16 cellular contexts compared by ENCODE assay signal in genomic region chr2:66427219-66427768, GRCh38. TPM values are rescaled to one million over a fixed set of nuclear protein-coding genes. Genes with fewer than 3 reads are reported as not detected.
DNase-seq lines count a peak whose midpoint lies in the region; ATAC-seq and TF ChIP-seq lines count a peak whose summit lies in the region.
"Had no signal": no experiment of that assay in that cellular context is flagged by ENCODE, and none has a peak within 500 bp of the region (broad histone marks: within the 10 kb centered on the region; RNA-seq: fewer than 3 reads in every experiment).

No MANE protein-coding gene starts in this region.

- H3K27me3 ChIP-seq in fibroblast of lung (ENCODE audit: control insufficient read depth, insufficient read depth, low read length) (no peaks in the 10 kb centered on the region), neural progenitor cell (peaks cover 77% of the 10 kb centered on the region)

- no peak overlapping the region for H2AFZ ChIP-seq in fibroblast of lung (ENCODE audit: low read length)
- H2AFZ ChIP-seq in neural progenitor cell (replicated peaks), result no peak overlapping the region
- H2AFZ ChIP-seq: PC-9 had no signal

- no peaks in the 10 kb centered on the region for H3K36me3 ChIP-seq in ES-I3 (ENCODE audit: insufficient read depth, low read length)
- no peaks in the 10 kb centered on the region for H3K36me3 ChIP-seq in fibroblast of lung (ENCODE audit: control insufficient read depth, insufficient read depth, low read length)
- H3K36me3 ChIP-seq in neural progenitor cell, result no peaks in the 10 kb centered on the region
- H3K36me3 ChIP-seq: upper lobe of left lung had no signal

- peaks cover 46% of the 10 kb centered on the region for H3F3A ChIP-seq in neural progenitor cell (ENCODE audit: low read depth)

- no peaks in the 10 kb centered on the region for H3K36me3 Mint-ChIP-seq in neural progenitor cell
- no peaks in the 10 kb centered on the region for H3K36me3 Mint-ChIP-seq in activated CD8-positive, alpha-beta T cell treated with anti-CD3 and anti-CD28 coated beads, Interleukin-2, amount 10 ng/mL, durations not matched to agents 7 days and 5 days (ENCODE audit: low read depth)
- H3K36me3 Mint-ChIP-seq: naive thymus-derived CD4-positive, alpha-beta T cell had no signal

- H3K4me1 ChIP-seq in ES-I3 (ENCODE audit: insufficient read depth, low read length), result no peaks in the 10 kb centered on the region
- H3K4me1 ChIP-seq in fibroblast of lung (ENCODE audit: control insufficient read depth, extremely low read depth, insufficient read depth, low read length), result no peaks in the 10 kb centered on the region
- H3K4me1 ChIP-seq in neural progenitor cell, result peaks cover 48% of the 10 kb centered on the region

- H3K9me3 ChIP-seq in ES-I3 (ENCODE audit: control insufficient read depth, insufficient read depth, low read length), result no peaks in the 10 kb centered on the region
- H3K9me3 ChIP-seq in fibroblast of lung (ENCODE audit: control insufficient read depth, insufficient read depth, low read depth, low read length), result no peaks in the 10 kb centered on the region
- H3K9me3 ChIP-seq in neural progenitor cell (ENCODE audit: low read depth), result no peaks in the 10 kb centered on the region
- H3K9me3 ChIP-seq: upper lobe of left lung had no signal

- H3K4me3 ChIP-seq in fibroblast of lung (replicated peaks in 1 of 4; ENCODE audit: control extremely low read depth in 1 of 4, insufficient read depth in 1 of 4, low read depth in 3 of 4, low read length in 4 of 4) (no peak overlapping the region), neural progenitor cell (peak overlapping the region; percentile 56)
- H3K4me3 ChIP-seq: PC-9 had no signal

- no peaks in the 10 kb centered on the region for H3K9me3 Mint-ChIP-seq in neural progenitor cell
- H3K9me3 Mint-ChIP-seq in activated CD8-positive, alpha-beta T cell treated with anti-CD3 and anti-CD28 coated beads, Interleukin-2, amount 10 ng/mL, durations not matched to agents 7 days and 5 days (ENCODE audit: insufficient read depth), result no peaks in the 10 kb centered on the region
- H3K9me3 Mint-ChIP-seq: dendritic cell treated with granulocyte-macrophage colony-stimulating factor and Interleukin-4, amounts not matched to agents 40 ng/mL and 50 ng/mL, for 4 days had no signal

- H3K79me2 ChIP-seq in fibroblast of lung (ENCODE audit: control insufficient read depth, insufficient read depth, low read length) (no peaks in the 10 kb centered on the region), neural progenitor cell (ENCODE audit: low read depth) (no peaks in the 10 kb centered on the region)

- H3K27ac Mint-ChIP-seq in neural progenitor cell, result no peak overlapping the region
- no peak overlapping the region for H3K27ac Mint-ChIP-seq in activated CD8-positive, alpha-beta T cell treated with anti-CD3 and anti-CD28 coated beads, Interleukin-2, amount 10 ng/mL, durations not matched to agents 7 days and 5 days
- H3K27ac Mint-ChIP-seq: dendritic cell treated with granulocyte-macrophage colony-stimulating factor and Interleukin-4, amounts not matched to agents 40 ng/mL and 50 ng/mL, for 4 days; naive thymus-derived CD4-positive, alpha-beta T cell had no signal

- H3K4me2 ChIP-seq in fibroblast of lung (ENCODE audit: extremely low read depth, insufficient read depth, low read length), result peak overlapping the region; percentile 90
- H3K4me2 ChIP-seq in neural progenitor cell, result peak overlapping the region; percentile 92
- H3K4me2 ChIP-seq: PC-9 had no signal

- CTCF ChIA-PET in RWPE1 (lab: Yijun Ruan, JAX), result interaction anchor here (0.6 to 1.3 kb wide), 7 partner anchors 145 to 1487 kb away, joined by 3 to 4 read pairs (median 3); no protein-coding TSS in a partner anchor
- CTCF ChIA-PET in activated CD8-positive, alpha-beta T cell treated with anti-CD3 and anti-CD28 coated beads, Interleukin-2, amount 10 ng/mL, durations not matched to agents 7 days and 5 days (lab: Charles Lee), result no interaction called here

- no peak for ATAC-seq in GM21825 (IDR thresholded peaks at IDR 0.05; ENCODE audit: unreplicated experiment)
- no peak for ATAC-seq in activated CD8-positive, alpha-beta T cell treated with anti-CD3 and anti-CD28 coated beads, Interleukin-2, amount 10 ng/mL, durations not matched to agents 7 days and 5 days
- ATAC-seq: naive thymus-derived CD4-positive, alpha-beta T cell had no signal

- POLR2A ChIA-PET in RWPE1 (lab: Yijun Ruan, JAX; ENCODE audit: low non-redundant PET), result no interaction called here
- POLR2A ChIA-PET in activated CD8-positive, alpha-beta T cell treated with anti-CD3 and anti-CD28 coated beads, Interleukin-2, amount 10 ng/mL, durations not matched to agents 7 days and 5 days (lab: Charles Lee), result no interaction called here

- DNase-seq in NCI-H69 (lab: John Stamatoyannopoulos, UW) (peak; percentile 67), fibroblast of lung (ENCODE audit: low read depth in 2 of 2) (no peak), neural progenitor cell (ENCODE audit: low spot score) (peak; percentile 46), RWPE1 (ENCODE audit: low spot score) (no peak), glomerular visceral epithelial cell (ENCODE audit: extremely low spot score) (no peak)
- no peak for DNase-seq in activated CD8-positive, alpha-beta T cell treated with anti-CD3 and anti-CD28 coated beads, Interleukin-2, amount 10 ng/mL, durations not matched to agents 7 days and 5 days
- DNase-seq: activated gamma-delta T cell treated with Interleukin-2 at 50 U/mL for 16 hours; naive thymus-derived CD4-positive, alpha-beta T cell; NCI-H2227 treated with DMSO at 0.1 percent for 48 hours; PC-9; stimulated activated CD4-positive, alpha-beta T cell treated with anti-CD3 and anti-CD28 coated beads, Interleukin-2, amount 100 ng/mL, for 48 hours; stimulated activated CD8-positive, alpha-beta memory T cell treated with anti-CD3 and anti-CD28 coated beads, Interleukin-4, amount 100 ng/mL, for 48 hours had no signal

- H3K4me1 Mint-ChIP-seq in neural progenitor cell, result peaks cover 59% of the 10 kb centered on the region
- H3K4me1 Mint-ChIP-seq in activated CD8-positive, alpha-beta T cell treated with anti-CD3 and anti-CD28 coated beads, Interleukin-2, amount 10 ng/mL, durations not matched to agents 7 days and 5 days (ENCODE audit: low read depth), result no peaks in the 10 kb centered on the region

- peaks cover 37% of the 10 kb centered on the region for H3K27me3 Mint-ChIP-seq in neural progenitor cell (ENCODE audit: insufficient read depth, low read depth)
- H3K27me3 Mint-ChIP-seq in activated CD8-positive, alpha-beta T cell treated with anti-CD3 and anti-CD28 coated beads, Interleukin-2, amount 10 ng/mL, durations not matched to agents 7 days and 5 days (ENCODE audit: low read depth), result peaks cover 56% of the 10 kb centered on the region

- no peaks in the 10 kb centered on the region for H4K20me1 ChIP-seq in fibroblast of lung (ENCODE audit: control insufficient read depth, extremely low read depth, insufficient read depth, low read length)
- peaks cover 6% of the 10 kb centered on the region for H4K20me1 ChIP-seq in neural progenitor cell (ENCODE audit: low read depth)

- peak overlapping the region; percentile 77; the same call in 1 of the 2 replicates for H3K9ac ChIP-seq in ES-I3 (ENCODE audit: low read depth, low read length)
- no peak overlapping the region for H3K9ac ChIP-seq in fibroblast of lung (ENCODE audit: insufficient read depth, low read length)
- H3K9ac ChIP-seq in neural progenitor cell, result no peak overlapping the region

- no peak for TF ChIP-seq CTCF in fibroblast of lung (conservative IDR thresholded peaks at IDR 0.05 in 1 of 2, IDR thresholded peaks at IDR 0.05 in 1 of 2; ENCODE audit: low read depth in 1 of 2, low read length in 2 of 2)
- TF ChIP-seq CTCF in neural progenitor cell (IDR thresholded peaks at IDR 0.05), result no peak
- TF ChIP-seq CTCF in RWPE1 (conservative IDR thresholded peaks at IDR 0.05; ENCODE audit: low read depth), result no peak

- peak overlapping the region; percentile 89 for H3K4me3 Mint-ChIP-seq in neural progenitor cell
- H3K4me3 Mint-ChIP-seq in activated CD8-positive, alpha-beta T cell treated with anti-CD3 and anti-CD28 coated beads, Interleukin-2, amount 10 ng/mL, durations not matched to agents 7 days and 5 days, result no peak overlapping the region
- H3K4me3 Mint-ChIP-seq: dendritic cell treated with granulocyte-macrophage colony-stimulating factor and Interleukin-4, amounts not matched to agents 40 ng/mL and 50 ng/mL, for 4 days; naive thymus-derived CD4-positive, alpha-beta T cell had no signal

- H3K27ac ChIP-seq in fibroblast of lung (ENCODE audit: insufficient read depth, low read length) (no peak overlapping the region), neural progenitor cell (no peak overlapping the region), RWPE1 (no peak overlapping the region)
- H3K27ac ChIP-seq: PC-9, upper lobe of left lung had no signal

RNA-seq across cellular contexts. Expression of gene MEIS1, which starts 7.6 kb away (rescaled TPM):
- 119 and 139 TPM in 2 replicates for total RNA-seq in fibroblast of lung
- 48.3 and 51.6 TPM in 2 replicates for polyA plus RNA-seq in fibroblast of lung
- 43.2 and 44.1 TPM in 2 replicates for polyA plus RNA-seq in fibroblast of lung (2012)
- polyA minus RNA-seq in fibroblast of lung (ENCODE audit: low replicate concordance), result 62.6 and 69.9 TPM in 2 replicates
- total RNA-seq in neural progenitor cell (ENCODE audit: low replicate concordance), result 10.7 and 14.7 TPM in 2 replicates
- total RNA-seq in activated CD8-positive, alpha-beta T cell treated with anti-CD3 and anti-CD28 coated beads, Interleukin-2, amount 10 ng/mL, durations not matched to agents 7 days and 5 days, result not detected
- polyA plus RNA-seq: naive thymus-derived CD4-positive, alpha-beta T cell had no signal

Comparison
In these comparisons a context has a peak if more than half of its experiments do, and no peak if none do; other contexts are left out.
1. DNase-seq: peak in NCI-H69 (single experiment) and neural progenitor cell (single experiment); none in fibroblast of lung (0 of 2), RWPE1 (single experiment), activated CD8-positive, alpha-beta T cell treated with anti-CD3 and anti-CD28 coated beads, Interleukin-2, amount 10 ng/mL, durations not matched to agents 7 days and 5 days (single experiment) and glomerular visceral epithelial cell (single experiment).
2. RNA of gene MEIS1, which starts 7.6 kb away (total RNA-seq): 119 to 139 TPM in fibroblast of lung and 10.7 to 14.7 TPM in neural progenitor cell; not detected in activated CD8-positive, alpha-beta T cell treated with anti-CD3 and anti-CD28 coated beads, Interleukin-2, amount 10 ng/mL, durations not matched to agents 7 days and 5 days; every median in the first group is over 10 times any median in the second.